Comparison of ENCODE assay signal across 33 cellular contexts in the genomic region with DNA sequence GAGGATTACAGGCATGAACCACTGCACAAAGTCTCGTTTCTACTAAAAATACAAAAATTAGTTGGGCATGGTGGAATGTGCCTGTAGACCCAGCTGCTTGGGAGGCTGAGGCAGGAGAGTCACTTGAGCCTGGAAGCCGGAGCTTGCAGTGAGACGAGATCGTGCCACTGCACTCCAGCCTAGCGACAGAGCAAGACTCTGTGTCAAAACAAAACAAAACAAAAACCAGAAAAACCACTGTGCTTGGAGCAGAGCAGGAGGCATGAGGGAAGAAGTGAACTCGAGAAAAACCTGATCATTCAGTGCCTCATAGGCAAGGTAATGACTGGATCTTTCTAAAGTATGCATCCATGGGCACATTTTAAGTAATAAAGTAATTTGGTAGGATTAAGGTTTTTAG.
"Had no signal": no experiment of that assay in that cellular context is flagged by ENCODE, and none has a peak within 500 bp of the region (broad histone marks: within the 10 kb centered on the region; RNA-seq: fewer than 3 reads in every experiment).

No MANE protein-coding gene starts in this region.

- H3K36me3 ChIP-seq: brain microvascular endothelial cell, MG63, WERI-Rb-1 had no signal

- ATAC-seq: activated CD8-positive, alpha-beta memory T cell treated with anti-CD3 and anti-CD28 coated beads, Interleukin-2, amount 10 ng/mL, durations not matched to agents 7 days and 5 days; activated naive CD8-positive, alpha-beta T cell treated with anti-CD3 and anti-CD28 coated beads, Interleukin-2, amount 50 U/mL, for 24 hours; Right ventricle myocardium inferior; SK-N-SH treated with all-trans-retinoic acid at 6 μM for 48 hours had no signal

- H3K4me3 ChIP-seq: MG63 had no signal

- H3K27me3 ChIP-seq: brain microvascular endothelial cell, MG63 had no signal

- H3K27ac ChIP-seq: brain microvascular endothelial cell, RWPE1, WERI-Rb-1 had no signal

- DNase-seq: activated CD4-positive, alpha-beta memory T cell treated with anti-CD3 and anti-CD28 coated beads, Interleukin-2, amount 10 ng/mL, durations not matched to agents 7 days and 5 days; activated CD4-positive, alpha-beta T cell treated with anti-CD3 and anti-CD28 coated beads for 1 hour; activated CD4-positive, alpha-beta T cell treated with anti-CD3 and anti-CD28 coated beads for 48 hours; activated CD4-positive, CD25-positive, alpha-beta regulatory T cell; activated CD8-positive, alpha-beta memory T cell treated with anti-CD3 and anti-CD28 coated beads for 24 hours; activated CD8-positive, alpha-beta memory T cell treated with anti-CD3 and anti-CD28 coated beads, Interleukin-2, amount 10 ng/mL, durations not matched to agents 7 days and 5 days; activated CD8-positive, alpha-beta memory T cell treated with anti-CD3 and anti-CD28 coated beads, Interleukin-2, amount 50 U/mL, for 48 hours; activated effector memory CD4-positive, alpha-beta T cell treated with Interleukin-2 at 50 U/mL for 16 hours; activated naive CD4-positive, alpha-beta T cell treated with anti-CD3 and anti-CD28 coated beads, Interleukin-2, amount 10 ng/mL, durations not matched to agents 7 days and 5 days; activated naive CD8-positive, alpha-beta T cell treated with anti-CD3 and anti-CD28 coated beads, Interleukin-2, amount 50 U/mL, for 24 hours; activated T-cell treated with anti-CD3 and anti-CD28 coated beads, Interleukin-2, amount 50 U/mL, for 48 hours; amniotic stem cell; aorta; brain microvascular endothelial cell; central memory CD4-positive, alpha-beta T cell; Kasumi-1; KG1; MG63; NCI-H1048; NCI-H1436 treated with DMSO at 0.1 percent for 48 hours; NCI-H187; NCI-H2029 treated with DMSO at 0.1 percent for 48 hours; NCI-H345; NCI-H524 treated with DMSO at 0.1 percent for 48 hours; NCI-H82; SIG-M5; T-helper 1 cell; T-helper 2 cell; T-helper 9 cell; WERI-Rb-1 had no signal
